8 cellular contexts compared by ENCODE assay signal in the genomic region with DNA sequence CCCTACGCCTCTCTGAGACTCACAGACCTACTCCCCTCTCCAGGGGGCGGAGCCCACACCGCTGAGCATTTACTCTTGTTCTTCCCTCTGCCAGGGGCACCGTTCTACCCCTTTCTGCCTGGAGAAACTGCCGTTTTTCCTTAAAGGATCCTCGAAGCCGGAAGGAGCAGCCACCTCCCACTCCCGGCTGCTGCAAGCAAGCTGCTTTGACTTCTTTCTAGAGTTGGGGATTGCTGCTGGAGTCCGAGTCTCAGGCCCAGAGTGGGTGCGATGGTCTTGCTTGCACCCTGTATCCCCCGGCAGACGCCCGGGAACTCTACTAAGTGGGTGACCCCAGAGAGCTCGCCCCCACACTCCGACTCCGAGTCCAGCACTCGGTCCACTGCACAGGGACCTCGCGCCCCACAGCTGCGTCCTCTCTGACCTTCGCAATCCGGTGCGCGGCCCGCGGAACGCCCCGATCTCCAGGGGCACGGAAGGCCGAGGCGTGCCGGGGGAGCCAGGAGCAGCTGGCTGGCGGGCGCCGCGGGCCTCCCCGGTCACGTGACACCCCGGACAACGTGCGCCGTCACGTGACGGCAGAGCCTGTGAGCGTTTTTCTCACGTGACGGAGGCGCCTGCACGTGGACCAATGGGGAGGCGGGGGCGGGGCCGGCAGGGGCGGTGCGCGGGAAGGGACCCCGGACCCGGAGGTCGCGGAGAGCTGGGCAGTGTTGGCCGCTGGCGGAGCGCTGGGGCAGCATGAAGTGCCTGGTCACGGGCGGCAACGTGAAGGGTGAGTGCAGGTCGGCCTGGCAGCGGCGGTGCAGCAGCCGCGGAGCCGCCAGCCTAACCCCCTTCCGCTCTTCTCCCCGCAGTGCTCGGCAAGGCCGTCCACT. TPM values are rescaled to one million over a fixed set of nuclear protein-coding genes. Genes with fewer than 3 reads are reported as not detected.
A peak's percentile ranks its signal among the peaks of the same experiment; 100 is the strongest.
DNase-seq lines count a peak whose midpoint lies in the region; ATAC-seq and TF ChIP-seq lines count a peak whose summit lies in the region.

RAD9A (plus strand) TSS at position 683 of the 878 bp plus-strand sequence; CDS start at position 742, 59 bp downstream.

- peaks cover 2% of the 10 kb centered on the region for H3K4me1 ChIP-seq in right cardiac atrium (ENCODE audit: control insufficient read depth, insufficient read depth, low read length)
- no peaks in the 10 kb centered on the region for H3K4me1 ChIP-seq in uterus

- WGBS in right cardiac atrium: under 1% methylated on average over 75 of the region's 75 CpGs

- H3K27ac ChIP-seq in angular gyrus (ENCODE audit: low read depth, low read length): peak within 1 kb of the TSS; percentile 83
- peak within 1 kb of the TSS; percentile 44 for H3K27ac ChIP-seq in right cardiac atrium (ENCODE audit: low read length)
- H3K27ac ChIP-seq in uterus: peak within 1 kb of the TSS; percentile 83 to 84

- intact Hi-C loops in T-helper 2 cell treated with Interferon-gamma antibody and Interleukin-4, amounts not matched to agents 100 ng/mL and 5 ng/mL, for 36 hours (cut with micrococcal nuclease): loop anchor here (1.0 to 2.0 kb wide), 2 partner anchors 10 to 77 kb away; partner anchors contain the start of genes PPP1CA and TMEM134
- intact Hi-C loops in right cardiac atrium (cut with DNase I) (loop anchor here in 3 of 4 donors (5.0 to 10.0 kb wide), 3 partner anchors 39 to 116 kb away; partner anchors contain the start of genes CDK2AP2 (in 2 of the 3), PITPNM1 (in 2 of the 3) and POLD4 (in 1 of the 3)), uterus (cut with DNase I; ENCODE audit: low total_unique reads) (no loop called here)

- peak in 1 of 4 experiments; percentile 36 for TF ChIP-seq CTCF in uterus (IDR thresholded peaks at IDR 0.05)

- H3K9me3 ChIP-seq in right cardiac atrium (ENCODE audit: control insufficient read depth, low read length) (no peaks in the 10 kb centered on the region), uterus (no peaks in the 10 kb centered on the region)

- no peaks in the 10 kb centered on the region for H3K27me3 ChIP-seq in right cardiac atrium (ENCODE audit: control insufficient read depth, insufficient read depth)
- no peaks in the 10 kb centered on the region for H3K27me3 ChIP-seq in uterus

- TF ChIP-seq POLR2A in GM10847 (IDR thresholded peaks at IDR 0.05; ENCODE audit: extremely low read depth, insufficient read length) (peak; percentile 53), uterus (IDR thresholded peaks at IDR 0.05) (peak in 1 of 2 donors; percentile 61)

- no peaks in the 10 kb centered on the region for H3K36me3 ChIP-seq in uterus

- H3K4me3 ChIP-seq in right cardiac atrium (ENCODE audit: low read length) (peak within 1 kb of the TSS; percentile 73), uterus (peak within 1 kb of the TSS; percentile 55 to 76)

- ATAC-seq in HG02852 (IDR thresholded peaks at IDR 0.05; ENCODE audit: unreplicated experiment): peak; percentile 57
- ATAC-seq in right cardiac atrium: peak; percentile 88 to 90

- DNase-seq in NCI-H187 (lab: John Stamatoyannopoulos, UW) (peak; percentile 51 to 93), right cardiac atrium (peak; percentile 96 to 99 (median 98)), putamen (ENCODE audit: low spot score) (peak; percentile 94), uterus (peak; percentile 92 to 95)

RNA-seq across cellular contexts. Expression of gene RAD9A, which starts in this region (rescaled TPM):
- total RNA-seq in T-helper 2 cell treated with Interferon-gamma antibody and Interleukin-4, amounts not matched to agents 100 ng/mL and 5 ng/mL, for 36 hours: 44.8 and 51.7 TPM in 2 replicates
- 10 to 100 TPM in 1 of 4 donors, 1 to 10 TPM in 3; 7.9 to 11.7 (median 9.4) TPM for total RNA-seq in right cardiac atrium
- 7.3 TPM for polyA plus RNA-seq in right cardiac atrium
- total RNA-seq in uterus: 10 to 100 TPM in 2 of 4 donors, 1 to 10 TPM in 2; 2.6 to 37.3 (median 11.6) TPM

Comparison
In these comparisons a context has a peak if more than half of its experiments do, and no peak if none do; other contexts are left out.
1. Peak in every context shown above with its lines: DNase-seq, ATAC-seq, H3K4me3 ChIP-seq and H3K27ac ChIP-seq.